14 cellular contexts compared by ENCODE assay signal in the genomic region with DNA sequence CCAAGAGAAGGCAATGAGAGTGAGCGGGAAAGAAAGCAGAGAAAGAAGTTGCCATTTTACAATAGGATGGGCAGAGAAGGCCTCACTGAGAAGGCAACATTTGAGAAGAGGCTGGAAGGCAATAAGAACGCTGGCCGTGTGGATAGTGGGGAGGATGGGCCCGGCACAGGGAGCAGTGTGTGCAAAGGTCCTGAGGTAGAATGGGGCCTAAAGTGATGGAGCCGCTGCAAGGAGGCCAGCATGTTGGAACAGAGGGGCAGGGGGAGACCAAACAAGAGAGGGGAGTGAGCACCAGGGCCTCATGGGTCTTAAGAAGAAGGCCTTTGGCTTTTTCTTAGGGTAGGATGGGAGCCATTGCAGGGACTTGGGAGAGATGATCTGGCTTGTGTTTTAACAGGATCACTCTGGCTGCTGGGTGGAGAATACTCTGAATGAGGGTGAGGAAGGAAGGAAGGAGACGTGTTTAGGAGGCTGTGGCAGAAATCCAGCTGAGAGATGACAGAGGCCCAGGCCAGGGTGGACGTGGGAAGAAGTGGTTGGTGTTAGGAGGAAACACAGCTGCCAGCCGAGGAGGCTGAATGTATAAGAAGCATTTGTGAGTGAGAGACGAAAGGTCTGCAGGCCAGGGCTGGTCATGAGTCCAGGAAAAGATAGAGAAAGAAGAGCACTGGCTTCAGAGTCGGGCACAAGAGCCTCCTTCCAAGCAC.
A peak's percentile ranks its signal among the peaks of the same experiment; 100 is the strongest.
DNase-seq lines count a peak whose midpoint lies in the region; ATAC-seq and TF ChIP-seq lines count a peak whose summit lies in the region.
"Had no signal": no experiment of that assay in that cellular context is flagged by ENCODE, and none has a peak within 500 bp of the region (broad histone marks: within the 10 kb centered on the region; RNA-seq: fewer than 3 reads in every experiment).

No MANE protein-coding gene starts in this region.

- CTCF ChIA-PET in activated CD4-positive, alpha-beta T cell treated with anti-CD3 and anti-CD28 coated beads, Interleukin-2, amount 10 ng/mL, durations not matched to agents 7 days and 5 days (lab: Charles Lee), result no interaction called here

- peaks cover 15% of the 10 kb centered on the region for H3K79me1 ChIP-seq in mesenchymal stem cell (replicated peaks; ENCODE audit: low read length, poor library complexity, severe bottlenecking)

- H3K9me3 ChIP-seq in WERI-Rb-1 (ENCODE audit: severe bottlenecking), result no peaks in the 10 kb centered on the region
- no peaks in the 10 kb centered on the region for H3K9me3 ChIP-seq in mesenchymal stem cell (ENCODE audit: control insufficient read depth, low read length)
- no peaks in the 10 kb centered on the region for H3K9me3 ChIP-seq in smooth muscle cell (replicated peaks; ENCODE audit: low read depth)

- H3K27ac ChIP-seq in WERI-Rb-1 (peak overlapping the region; percentile 80), mesenchymal stem cell (ENCODE audit: low read length, poor library complexity, severe bottlenecking) (no peak overlapping the region), smooth muscle cell (ENCODE audit: low read depth) (peak overlapping the region; percentile 13)
- H3K27ac ChIP-seq: C4-2B had no signal

- peaks cover 16% of the 10 kb centered on the region for H3K4me1 ChIP-seq in mesenchymal stem cell (ENCODE audit: control insufficient read depth, insufficient read depth, low read depth, low read length)
- H3K4me1 ChIP-seq in smooth muscle cell (ENCODE audit: low read depth), result peaks cover 21% of the 10 kb centered on the region

- no peak overlapping the region for H2BK5ac ChIP-seq in mesenchymal stem cell (ENCODE audit: low read depth, low read length, poor library complexity, severe bottlenecking)

- H2AK5ac ChIP-seq in mesenchymal stem cell (ENCODE audit: low read length, severe bottlenecking), result no peak overlapping the region

- ATAC-seq in GM18867 (IDR thresholded peaks at IDR 0.05; ENCODE audit: unreplicated experiment), result no peak

- H3K23ac ChIP-seq in mesenchymal stem cell (ENCODE audit: low read length in 2 of 2), result no peak overlapping the region

- no peaks in the 10 kb centered on the region; the same call in 1 of the 2 replicates for H3K36me3 ChIP-seq in WERI-Rb-1
- peaks cover 3 to 5% of the 10 kb centered on the region in 2 experiments for H3K36me3 ChIP-seq in mesenchymal stem cell (ENCODE audit: control insufficient read depth in 1 of 2, insufficient read depth in 2 of 2, low read depth in 1 of 2, low read length in 2 of 2)
- no peaks in the 10 kb centered on the region for H3K36me3 ChIP-seq in smooth muscle cell (ENCODE audit: low read depth)

- DNase-seq in activated CD4-positive, alpha-beta T cell treated with anti-CD3 and anti-CD28 coated beads, Interleukin-2, amount 10 ng/mL, durations not matched to agents 7 days and 5 days, result no peak
- no peak for DNase-seq in activated CD4-positive, alpha-beta T cell treated with anti-CD3 and anti-CD28 coated beads for 4 hours
- DNase-seq in WERI-Rb-1 (no peak), mesenchymal stem cell (no peak), smooth muscle cell (lab: John Stamatoyannopoulos, UW; ENCODE audit: unreplicated experiment) (no peak), retina (no peak)
- DNase-seq in stimulated activated CD4-positive, alpha-beta T cell treated with anti-CD3 and anti-CD28 coated beads, Interleukin-4, amount 100 ng/mL, for 4 hours, result no peak
- DNase-seq: NCI-H1105 treated with DMSO at 0.1 percent for 48 hours; NCI-H187; NCI-H526; NK-92 treated with Interleukin-12 subunit alpha and Interleukin-12 subunit beta, amount 100 ng/mL, for 24 hours; SIG-M5 had no signal

- no peak overlapping the region for H2BK15ac ChIP-seq in mesenchymal stem cell (ENCODE audit: low read depth, poor library complexity, severe bottlenecking)

- no peak for TF ChIP-seq CTCF in WERI-Rb-1 (IDR thresholded peaks at IDR 0.05; ENCODE audit: low read depth, low read length)
- no peak for TF ChIP-seq CTCF in smooth muscle cell (IDR thresholded peaks at IDR 0.05; ENCODE audit: borderline replicate concordance, insufficient read depth, poor library complexity, severe bottlenecking)

- H3K4me3 ChIP-seq in WERI-Rb-1 (ENCODE audit: low read depth, low read length) (no peak overlapping the region), mesenchymal stem cell (ENCODE audit: insufficient read depth in 1 of 2, low read depth in 1 of 2, low read length in 2 of 2) (no peak overlapping the region), smooth muscle cell (no peak overlapping the region)

- 78% methylated on average over 10 of the region's 10 CpGs for WGBS in mesenchymal stem cell
- 65% methylated on average over 10 of the region's 10 CpGs for WGBS in smooth muscle cell (ENCODE audit: low lambda C conversion rate)

- H3K18ac ChIP-seq in mesenchymal stem cell (ENCODE audit: low read depth in 1 of 2, low read length in 2 of 2), result peak overlapping the region in 1 of 2 experiments; percentile 22

- H3K27me3 Mint-ChIP-seq in activated CD4-positive, alpha-beta T cell treated with anti-CD3 and anti-CD28 coated beads, Interleukin-2, amount 10 ng/mL, durations not matched to agents 7 days and 5 days, result no peaks in the 10 kb centered on the region

- POLR2A ChIA-PET in activated CD4-positive, alpha-beta T cell treated with anti-CD3 and anti-CD28 coated beads, Interleukin-2, amount 10 ng/mL, durations not matched to agents 7 days and 5 days (lab: Charles Lee), result no interaction called here

- H3K4me3 Mint-ChIP-seq in activated CD4-positive, alpha-beta T cell treated with anti-CD3 and anti-CD28 coated beads, Interleukin-2, amount 10 ng/mL, durations not matched to agents 7 days and 5 days, result no peak overlapping the region

- no peaks in the 10 kb centered on the region for H3K79me2 ChIP-seq in smooth muscle cell (ENCODE audit: low read depth)

- peak overlapping the region; percentile 10 for H3K9ac ChIP-seq in mesenchymal stem cell (ENCODE audit: low read length)
- no peak overlapping the region for H3K9ac ChIP-seq in smooth muscle cell (ENCODE audit: low read depth)

- peaks cover 29% of the 10 kb centered on the region for H4K20me1 ChIP-seq in smooth muscle cell (ENCODE audit: low read depth)

- no peaks in the 10 kb centered on the region for H3K27me3 ChIP-seq in WERI-Rb-1 (ENCODE audit: insufficient read depth, low read depth, severe bottlenecking)
- peaks cover 0 to 15% of the 10 kb centered on the region in 2 experiments for H3K27me3 ChIP-seq in mesenchymal stem cell (ENCODE audit: control insufficient read depth in 1 of 2, insufficient read depth in 1 of 2, low read length in 2 of 2)
- no peaks in the 10 kb centered on the region for H3K27me3 ChIP-seq in smooth muscle cell (ENCODE audit: low read depth)

- H4K91ac ChIP-seq in mesenchymal stem cell (ENCODE audit: low read length), result no peak overlapping the region

- H3K36me3 Mint-ChIP-seq in activated CD4-positive, alpha-beta T cell treated with anti-CD3 and anti-CD28 coated beads, Interleukin-2, amount 10 ng/mL, durations not matched to agents 7 days and 5 days (ENCODE audit: low read depth), result no peaks in the 10 kb centered on the region

- H3K4me2 ChIP-seq in mesenchymal stem cell (ENCODE audit: low read length, poor library complexity, severe bottlenecking), result no peak overlapping the region
- no peak overlapping the region for H3K4me2 ChIP-seq in smooth muscle cell

- peak overlapping the region; percentile 10 to 42 for H3K4ac ChIP-seq in mesenchymal stem cell (ENCODE audit: low read depth in 1 of 2, low read length in 2 of 2)

- H2AFZ ChIP-seq in mesenchymal stem cell (ENCODE audit: low read depth, low read length), result no peak overlapping the region
- no peak overlapping the region for H2AFZ ChIP-seq in smooth muscle cell (ENCODE audit: low read depth)

- no peak overlapping the region for H2BK12ac ChIP-seq in mesenchymal stem cell (ENCODE audit: low read length in 2 of 2)

- no peak overlapping the region for H4K8ac ChIP-seq in mesenchymal stem cell (ENCODE audit: low read length)

- H3K4me1 Mint-ChIP-seq in activated CD4-positive, alpha-beta T cell treated with anti-CD3 and anti-CD28 coated beads, Interleukin-2, amount 10 ng/mL, durations not matched to agents 7 days and 5 days, result peaks cover 7% of the 10 kb centered on the region

- H3F3A ChIP-seq in smooth muscle cell (ENCODE audit: low read depth), result peaks cover 3% of the 10 kb centered on the region

- peak overlapping the region in 1 of 2 experiments; percentile 26 for H3K14ac ChIP-seq in mesenchymal stem cell (ENCODE audit: low read length in 2 of 2)

- no peak overlapping the region for H2BK120ac ChIP-seq in mesenchymal stem cell (ENCODE audit: low read depth, low read length)

- H3K9me3 Mint-ChIP-seq in activated CD4-positive, alpha-beta T cell treated with anti-CD3 and anti-CD28 coated beads, Interleukin-2, amount 10 ng/mL, durations not matched to agents 7 days and 5 days, result no peaks in the 10 kb centered on the region

- peak overlapping the region; percentile 16 for H3K27ac Mint-ChIP-seq in activated CD4-positive, alpha-beta T cell treated with anti-CD3 and anti-CD28 coated beads, Interleukin-2, amount 10 ng/mL, durations not matched to agents 7 days and 5 days
